Comparison of ENCODE assay signal across 10 cellular contexts in genomic region chr15:68372291-68372811, GRCh38. TPM values are rescaled to one million over a fixed set of nuclear protein-coding genes. Genes with fewer than 3 reads are reported as not detected.
DNase-seq lines count a peak whose midpoint lies in the region; ATAC-seq and TF ChIP-seq lines count a peak whose summit lies in the region.
"Had no signal": no experiment of that assay in that cellular context is flagged by ENCODE, and none has a peak within 500 bp of the region (broad histone marks: within the 10 kb centered on the region; RNA-seq: fewer than 3 reads in every experiment).

No MANE protein-coding gene starts in this region.

- DNase-seq in fibroblast of lung (ENCODE audit: low read depth in 2 of 2), result peak; percentile 33 to 82
- DNase-seq in ovary, result peak in 3 of 5 donors; percentile 15 to 31 (median 16)
- no peak for DNase-seq in A172 (ENCODE audit: low spot score)
- DNase-seq in NOMO-1 (lab: John Stamatoyannopoulos, UW; ENCODE audit: unreplicated experiment in 2 of 2), result no peak
- DNase-seq: activated naive CD8-positive, alpha-beta T cell treated with anti-CD3 and anti-CD28 coated beads, Interleukin-2, amount 10 ng/mL, durations not matched to agents 7 days and 5 days; NCI-H2107 had no signal

- H3K9me3 ChIP-seq in OCI-LY3 (ENCODE audit: insufficient read depth, low read length) (no peaks in the 10 kb centered on the region), fibroblast of lung (ENCODE audit: control insufficient read depth, insufficient read depth, low read depth, low read length) (no peaks in the 10 kb centered on the region), ovary (no peaks in the 10 kb centered on the region)

- WGBS in ovary, 3 donors, result 88 to 95% (median 93%) methylated on average over 12 of the region's 12 CpGs

- no peak overlapping the region for H3K27ac ChIP-seq in OCI-LY3 (ENCODE audit: low read length)
- H3K27ac ChIP-seq in fibroblast of lung (ENCODE audit: insufficient read depth, low read length), result no peak overlapping the region
- no peak overlapping the region for H3K27ac ChIP-seq in ovary

- H3K79me2 ChIP-seq in OCI-LY3 (ENCODE audit: low read length) (no peaks in the 10 kb centered on the region), fibroblast of lung (ENCODE audit: control insufficient read depth, insufficient read depth, low read length) (no peaks in the 10 kb centered on the region)

- no peaks in the 10 kb centered on the region for H4K20me1 ChIP-seq in OCI-LY3 (ENCODE audit: insufficient read depth, low read length)
- no peaks in the 10 kb centered on the region for H4K20me1 ChIP-seq in fibroblast of lung (ENCODE audit: control insufficient read depth, extremely low read depth, insufficient read depth, low read length)

- H3K4me1 ChIP-seq in OCI-LY3 (ENCODE audit: low read length), result no peaks in the 10 kb centered on the region
- peaks cover 5% of the 10 kb centered on the region for H3K4me1 ChIP-seq in fibroblast of lung (ENCODE audit: control insufficient read depth, extremely low read depth, insufficient read depth, low read length)
- peaks cover 5% of the 10 kb centered on the region for H3K4me1 ChIP-seq in ovary (ENCODE audit: insufficient read depth)

- H3K9ac ChIP-seq in OCI-LY3 (ENCODE audit: low read length) (no peak overlapping the region), fibroblast of lung (ENCODE audit: insufficient read depth, low read length) (no peak overlapping the region)

- ATAC-seq in GM19455 (IDR thresholded peaks at IDR 0.05; ENCODE audit: unreplicated experiment) (no peak), GM21423 (IDR thresholded peaks at IDR 0.05; ENCODE audit: unreplicated experiment) (no peak)

- TF ChIP-seq EP300 in ovary (IDR thresholded peaks at IDR 0.05), result no peak

- H3K4me3 ChIP-seq in OCI-LY3 (ENCODE audit: low read length) (no peak overlapping the region), fibroblast of lung (replicated peaks in 1 of 4; ENCODE audit: control extremely low read depth in 1 of 4, insufficient read depth in 1 of 4, low read depth in 3 of 4, low read length in 4 of 4) (no peak overlapping the region), ovary (no peak overlapping the region)

- TF ChIP-seq CTCF in GM12872 (IDR thresholded peaks at IDR 0.05; ENCODE audit: insufficient read depth, low read depth, low read length), result 0 out of 3 replicates have a peak, but pooled peaks have one; percentile 41
- TF ChIP-seq CTCF in OCI-LY3 (IDR thresholded peaks at IDR 0.05; ENCODE audit: low read depth, low read length), result peak; percentile 20
- peak; percentile 26 to 50 for TF ChIP-seq CTCF in fibroblast of lung (conservative IDR thresholded peaks at IDR 0.05 in 1 of 2, IDR thresholded peaks at IDR 0.05 in 1 of 2; ENCODE audit: low read depth in 1 of 2, low read length in 2 of 2)
- no peak for TF ChIP-seq CTCF in ovary (IDR thresholded peaks at IDR 0.05)

- H3K4me2 ChIP-seq in OCI-LY3 (ENCODE audit: low read length), result no peak overlapping the region
- no peak overlapping the region for H3K4me2 ChIP-seq in fibroblast of lung (ENCODE audit: extremely low read depth, insufficient read depth, low read length)

- peaks cover 17% of the 10 kb centered on the region for H3K27me3 ChIP-seq in OCI-LY3 (ENCODE audit: low read depth, low read length)
- peaks cover 2% of the 10 kb centered on the region for H3K27me3 ChIP-seq in fibroblast of lung (ENCODE audit: control insufficient read depth, insufficient read depth, low read length)
- no peaks in the 10 kb centered on the region for H3K27me3 ChIP-seq in ovary

- intact Hi-C loops in ovary (cut with DNase I), result loop anchor here in 1 of 4 donors (5.0 kb wide), 1 partner anchor 65 kb away; no protein-coding TSS in a partner anchor

- no peaks in the 10 kb centered on the region for H3K36me3 ChIP-seq in OCI-LY3 (replicated peaks; ENCODE audit: low read depth, low read length)
- no peaks in the 10 kb centered on the region for H3K36me3 ChIP-seq in fibroblast of lung (ENCODE audit: control insufficient read depth, insufficient read depth, low read length)
- H3K36me3 ChIP-seq in ovary, result no peaks in the 10 kb centered on the region

- TF ChIP-seq POLR2A in ovary (IDR thresholded peaks at IDR 0.05), result no peak

- H2AFZ ChIP-seq in OCI-LY3 (ENCODE audit: low read depth, low read length) (no peak overlapping the region), fibroblast of lung (ENCODE audit: low read length) (no peak overlapping the region)

RNA-seq across cellular contexts. Expression of gene ITGA11, which starts 59.6 kb away (rescaled TPM):
- total RNA-seq in fibroblast of lung (29.6 and 43.7 TPM in 2 replicates), ovary (10 to 100 TPM in 2 of 7 donors, 1 to 10 TPM in 5; 1.2 to 25.2 (median 4.4) TPM)
- polyA plus RNA-seq in fibroblast of lung (2.6 and 21.5 TPM in 2 replicates), ovary (10 to 100 TPM in 1 of 2 donors, 1 to 10 TPM in 1; 2.2 to 34.5 TPM)
- 3.9 and 36.5 TPM in 2 replicates for polyA plus RNA-seq in fibroblast of lung (2012)
- 7.9 and 89.6 TPM in 2 replicates for polyA minus RNA-seq in fibroblast of lung (ENCODE audit: low replicate concordance)
- total RNA-seq in A172 (2014; rRNA removed; shearing (Covaris generic)), result 0.72 and 1.9 TPM in 2 replicates

Comparison
In these comparisons a context has a peak if more than half of its experiments do, and no peak if none do; other contexts are left out.
1. CTCF ChIP-seq: peak in GM12872 (single experiment), OCI-LY3 (single experiment) and fibroblast of lung (2 of 2); none in ovary (0 of 3).
2. DNase-seq: peak in fibroblast of lung (2 of 2) and ovary (3 of 5); none in A172 (single experiment) and NOMO-1 (0 of 2).